ENCODE assay signal across 8 cellular contexts in the genomic region with DNA sequence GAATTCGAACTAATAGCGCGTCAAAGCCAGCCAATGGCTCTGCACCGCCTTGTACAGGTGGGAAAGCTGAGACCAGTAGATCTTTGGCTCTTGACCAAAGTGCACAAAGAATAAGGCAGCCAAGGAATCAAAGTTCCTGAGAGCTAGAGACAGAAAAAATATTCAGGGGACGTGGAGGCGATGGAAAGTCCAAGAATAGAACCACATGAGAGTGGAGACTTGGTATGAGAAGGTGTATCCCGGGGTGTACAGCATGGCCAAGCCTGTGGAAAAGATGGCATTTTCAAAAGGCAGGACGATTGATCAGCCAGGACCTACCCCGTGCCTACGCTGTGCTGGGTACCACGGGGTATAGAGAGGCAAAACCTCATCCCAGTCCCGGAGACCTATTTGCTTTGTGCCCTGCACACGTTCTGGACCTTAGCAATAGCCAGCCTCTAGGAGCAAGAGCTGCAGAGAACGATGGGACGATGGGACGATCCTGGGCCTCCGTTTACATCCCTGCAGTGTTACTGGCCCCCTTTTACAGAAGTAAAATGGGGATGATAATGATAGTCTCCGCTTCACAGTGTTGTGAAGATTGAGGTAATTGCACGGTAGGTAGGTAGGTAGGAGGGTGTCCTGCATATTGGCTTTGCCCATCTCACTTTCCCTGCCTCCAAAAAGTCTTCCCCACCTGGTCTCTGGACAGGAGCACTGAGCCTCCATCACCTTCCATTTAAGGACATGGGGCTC. TPM values are rescaled to one million over a fixed set of nuclear protein-coding genes. Genes with fewer than 3 reads are reported as not detected.
DNase-seq lines count a peak whose midpoint lies in the region; ATAC-seq, FAIRE-seq and TF ChIP-seq lines count a peak whose summit lies in the region.

No MANE protein-coding gene starts in this region.

- TF ChIP-seq CTCF in BE2C (IDR thresholded peaks at IDR 0.05; ENCODE audit: low read depth, low read length), result no peak
- no peak for TF ChIP-seq CTCF in brain microvascular endothelial cell (IDR thresholded peaks at IDR 0.05; ENCODE audit: low read depth, low read length, missing control alignments)
- TF ChIP-seq CTCF in HepG2 (CRISPR knock-in tag; IDR thresholded peaks at IDR 0.05), result no peak

- TF ChIP-seq POLR2A in HepG2 (IDR thresholded peaks at IDR 0.05; ENCODE audit: insufficient read depth in 1 of 2, low read depth in 2 of 2, low read length in 2 of 2), result no peak

- H3K4me2 ChIP-seq in HepG2 (ENCODE audit: low read depth, low read length), result peak overlapping the region; percentile 94

- WGBS in HepG2 (ENCODE audit: low lambda C conversion rate), result 16% methylated on average over 16 of the region's 19 CpGs
- WGBS in thymus, result 21% methylated on average over 19 of the region's 19 CpGs

- no peaks in the 10 kb centered on the region for H3K9me3 ChIP-seq in BE2C
- H3K9me3 ChIP-seq in MG63, result no peaks in the 10 kb centered on the region
- no peaks in the 10 kb centered on the region for H3K9me3 ChIP-seq in HepG2 (ENCODE audit: low read length)
- no peaks in the 10 kb centered on the region for H3K9me3 ChIP-seq in thymus (ENCODE audit: control insufficient read depth)

- H3K27ac ChIP-seq in brain microvascular endothelial cell (peak overlapping the region; percentile 88), HepG2 (ENCODE audit: extremely low read length, insufficient read depth, low read length) (peak overlapping the region; percentile 70), thymus (ENCODE audit: low read depth) (peak overlapping the region; percentile 75)

- no peaks in the 10 kb centered on the region for H3K4me1 ChIP-seq in BE2C
- H3K4me1 ChIP-seq in HepG2 (ENCODE audit: insufficient read depth, low read length), result peaks cover 42% of the 10 kb centered on the region
- peaks cover 10% of the 10 kb centered on the region for H3K4me1 ChIP-seq in thymus (ENCODE audit: control insufficient read depth, insufficient read depth, low read length)

- TF ChIP-seq EP300 in HepG2 (IDR thresholded peaks at IDR 0.05; ENCODE audit: low read depth in 2 of 2, low read length in 2 of 2) (no peak), HepG2 (CRISPR knock-in tag; IDR thresholded peaks at IDR 0.05; ENCODE audit: borderline replicate concordance) (no peak)

- in situ Hi-C loops in brain microvascular endothelial cell (cut with HindIII; ENCODE audit: low pct_ligation_motif_present, low sequenced_read_pairs), result no loop called here
- in situ Hi-C loops in HepG2 (cut with HindIII; ENCODE audit: extremely low pct_ligation_motif_present, low pct_unique_long_range_greater_than_20kb), result loop anchor here (10.0 kb wide), 1 partner anchor 305 kb away; no protein-coding TSS in a partner anchor

- CTCF ChIA-PET in HepG2 (lab: Yijun Ruan, JAX; ENCODE audit: low intra/inter-chr PET ratio, low total read pairs), result no interaction called here

- ATAC-seq in GM21447 (IDR thresholded peaks at IDR 0.05; ENCODE audit: unreplicated experiment), result peak; percentile 13
- peak; percentile 64 for ATAC-seq in HepG2
- ATAC-seq in GM21825 (IDR thresholded peaks at IDR 0.05; ENCODE audit: unreplicated experiment), result no peak

- H3K27me3 ChIP-seq in BE2C (no peaks in the 10 kb centered on the region), MG63 (no peaks in the 10 kb centered on the region), brain microvascular endothelial cell (replicated peaks) (no peaks in the 10 kb centered on the region), HepG2 (ENCODE audit: control insufficient read depth in 1 of 2, insufficient read depth in 2 of 2, low read length in 2 of 2) (peaks cover 0 to 1% of the 10 kb centered on the region in 2 experiments; a peak in 2 of 5 replicates), thymus (ENCODE audit: control insufficient read depth, insufficient read depth) (no peaks in the 10 kb centered on the region)

- peaks cover 17% of the 10 kb centered on the region for H3K79me2 ChIP-seq in HepG2 (ENCODE audit: insufficient read depth, low read length)

- BruUV-seq in HepG2 (replicated peaks; lab: Mats Ljungman, UMichigan), result TSS peak; percentile 96

- no peaks in the 10 kb centered on the region for H3K36me3 ChIP-seq in BE2C
- H3K36me3 ChIP-seq in MG63, result peaks cover 11% of the 10 kb centered on the region
- peaks cover 10% of the 10 kb centered on the region for H3K36me3 ChIP-seq in brain microvascular endothelial cell (replicated peaks)
- peaks cover 10 to 17% of the 10 kb centered on the region in 2 experiments for H3K36me3 ChIP-seq in HepG2 (replicated peaks in 1 of 2; ENCODE audit: control insufficient read depth in 1 of 2, insufficient read depth in 2 of 2, low read length in 2 of 2)
- peaks cover 15% of the 10 kb centered on the region for H3K36me3 ChIP-seq in thymus (ENCODE audit: control insufficient read depth, insufficient read depth)

- peak overlapping the region; percentile 86 for H3K9ac ChIP-seq in HepG2 (ENCODE audit: insufficient read depth, low read depth, low read length)

- FAIRE-seq in HepG2 (lab: Jason Lieb, UNC), result no peak

- H4K20me1 ChIP-seq in HepG2 (ENCODE audit: insufficient read depth, low read length), result no peaks in the 10 kb centered on the region

- peak overlapping the region; percentile 93 for H2AFZ ChIP-seq in HepG2 (ENCODE audit: low read length)

- intact Hi-C loops in HepG2 (cut with micrococcal nuclease; ENCODE audit: unreplicated experiment), result no loop called here

- TF ChIP-seq RAD21 in HepG2 (CRISPR knock-in tag; IDR thresholded peaks at IDR 0.05), result no peak

- POLR2A ChIA-PET in HepG2 (lab: Yijun Ruan, JAX), result interaction anchor here (1.0 to 2.4 kb wide), 5 partner anchors 8 to 151 kb away, joined by 3 to 17 read pairs (median 4); a partner anchor contains a TSS

- H3K4me3 ChIP-seq in BE2C (ENCODE audit: low read depth, low read length) (peak overlapping the region; percentile 93), MG63 (peak overlapping the region; percentile 94), brain microvascular endothelial cell (ENCODE audit: low read depth, low read length) (peak overlapping the region; percentile 98), HepG2 (replicated peaks in 1 of 3; ENCODE audit: insufficient read depth in 1 of 3, low read depth in 2 of 3, low read length in 3 of 3) (peak overlapping the region; percentile 82 to 96 (median 93)), thymus (ENCODE audit: low read length) (peak overlapping the region; percentile 57)

- no peak for DNase-seq in BE2C
- DNase-seq in MG63, result no peak
- no peak for DNase-seq in brain microvascular endothelial cell
- no peak for DNase-seq in HepG2 (ENCODE audit: low spot score)
- DNase-seq in amniotic stem cell (lab: John Stamatoyannopoulos, UW), result no peak

RNA-seq across cellular contexts. Expression of a gene that starts 0.6 kb away (rescaled TPM):
- polyA plus RNA-seq in BE2C (2012; ENCODE audit: insufficient read depth, insufficient read length, low read depth), result 11.8 TPM
- total RNA-seq in MG63 (2014; rRNA removed; shearing (Covaris generic); ENCODE audit: low replicate concordance), result 10.4 and 13.3 TPM in 2 replicates
- total RNA-seq in HepG2 (2016; rRNA removed; fragmentation: Illumina TruSeq; extraction: Trizol), result 11.8 and 14.7 TPM in 2 replicates
- 3.7 and 3.9 TPM in 2 replicates for total RNA-seq in HepG2 (2016; cell fraction: cytosol; rRNA removed; fragmentation: Illumina TruSeq; extraction: Trizol; ENCODE audit: low read depth)
- 10.8 and 13.0 TPM in 2 replicates for total RNA-seq in HepG2 (2016; cell fraction: insoluble cytoplasmic fraction; rRNA removed; fragmentation: Illumina TruSeq; extraction: Trizol)
- total RNA-seq in HepG2 (2016; cell fraction: membrane; rRNA removed; fragmentation: Illumina TruSeq; extraction: Trizol), result 10.4 and 11.3 TPM in 2 replicates
- total RNA-seq in HepG2 (2016; cell fraction: nucleus; rRNA removed; fragmentation: Illumina TruSeq; extraction: Trizol), result 10.6 and 12.4 TPM in 2 replicates
- polyA plus RNA-seq in HepG2 (2011; rRNA removed) (7.9 and 9.4 TPM in 2 replicates), thymus (8.7 TPM)
- 3.7 and 5.1 TPM in 2 replicates for polyA plus RNA-seq in HepG2 (2011; cell fraction: cytosol; rRNA removed)
- 22.2 and 23.7 TPM in 2 replicates for polyA plus RNA-seq in HepG2 (2011; cell fraction: nucleus; rRNA removed)
- polyA plus RNA-seq in HepG2 (2012), result 8.1 and 8.8 TPM in 2 replicates
- polyA plus RNA-seq in HepG2 (2016; cell fraction: cytosol; fragmentation: Illumina TruSeq; extraction: Trizol; ENCODE audit: low read depth), result 3.3 and 4.1 TPM in 2 replicates
- 8.2 and 9.0 TPM in 2 replicates for polyA plus RNA-seq in HepG2 (2016; cell fraction: insoluble cytoplasmic fraction; fragmentation: Illumina TruSeq; extraction: Trizol; ENCODE audit: low read depth)
- 5.9 and 6.1 TPM in 2 replicates for polyA plus RNA-seq in HepG2 (2016; cell fraction: membrane; fragmentation: Illumina TruSeq; extraction: Trizol; ENCODE audit: low read depth)
- 15.4 and 16.1 TPM in 2 replicates for polyA plus RNA-seq in HepG2 (2016; cell fraction: nucleus; fragmentation: Illumina TruSeq; extraction: Trizol; ENCODE audit: insufficient read depth, low read depth)
- 15.6 and 28.8 TPM in 2 replicates for polyA minus RNA-seq in HepG2 (2011; rRNA and poly(A)+ RNA removed; ENCODE audit: low replicate concordance)
- polyA minus RNA-seq in HepG2 (2011; cell fraction: cytosol; rRNA and poly(A)+ RNA removed), result 7.3 and 10.0 TPM in 2 replicates
- polyA minus RNA-seq in HepG2 (2011; cell fraction: nucleus; rRNA and poly(A)+ RNA removed), result 15.7 and 18.5 TPM in 2 replicates

RNA-seq across cellular contexts. Expression of a gene that starts 34.4 kb away (rescaled TPM):
- polyA plus RNA-seq in BE2C (2012; ENCODE audit: insufficient read depth, insufficient read length, low read depth), result 34.5 TPM
- 8.2 and 27.7 TPM in 2 replicates for total RNA-seq in MG63 (2014; rRNA removed; shearing (Covaris generic); ENCODE audit: low replicate concordance)
- 69.2 and 74.3 TPM in 2 replicates for total RNA-seq in HepG2 (2016; rRNA removed; fragmentation: Illumina TruSeq; extraction: Trizol)
- 14.2 and 14.8 TPM in 2 replicates for total RNA-seq in HepG2 (2016; cell fraction: cytosol; rRNA removed; fragmentation: Illumina TruSeq; extraction: Trizol; ENCODE audit: low read depth)
- 70.2 and 72.6 TPM in 2 replicates for total RNA-seq in HepG2 (2016; cell fraction: insoluble cytoplasmic fraction; rRNA removed; fragmentation: Illumina TruSeq; extraction: Trizol)
- 27.9 and 28.9 TPM in 2 replicates for total RNA-seq in HepG2 (2016; cell fraction: membrane; rRNA removed; fragmentation: Illumina TruSeq; extraction: Trizol)
- total RNA-seq in HepG2 (2016; cell fraction: nucleus; rRNA removed; fragmentation: Illumina TruSeq; extraction: Trizol), result 64.0 TPM in 2 replicates
- 54.7 and 60.1 TPM in 2 replicates for polyA plus RNA-seq in HepG2 (2011; rRNA removed)
- 28.6 and 33.5 TPM in 2 replicates for polyA plus RNA-seq in HepG2 (2011; cell fraction: cytosol; rRNA removed)
- polyA plus RNA-seq in HepG2 (2011; cell fraction: nucleus; rRNA removed), result 148 and 153 TPM in 2 replicates
- polyA plus RNA-seq in HepG2 (2012), result 41.3 and 42.1 TPM in 2 replicates
- 23.2 and 27.5 TPM in 2 replicates for polyA plus RNA-seq in HepG2 (2016; cell fraction: cytosol; fragmentation: Illumina TruSeq; extraction: Trizol; ENCODE audit: low read depth)
- polyA plus RNA-seq in HepG2 (2016; cell fraction: insoluble cytoplasmic fraction; fragmentation: Illumina TruSeq; extraction: Trizol; ENCODE audit: low read depth), result 79.2 and 82.6 TPM in 2 replicates
- 27.1 and 31.5 TPM in 2 replicates for polyA plus RNA-seq in HepG2 (2016; cell fraction: membrane; fragmentation: Illumina TruSeq; extraction: Trizol; ENCODE audit: low read depth)
- 204 and 214 TPM in 2 replicates for polyA plus RNA-seq in HepG2 (2016; cell fraction: nucleus; fragmentation: Illumina TruSeq; extraction: Trizol; ENCODE audit: insufficient read depth, low read depth)
- polyA minus RNA-seq in HepG2 (2011; rRNA and poly(A)+ RNA removed; ENCODE audit: low replicate concordance), result 20.9 and 34.4 TPM in 2 replicates
- polyA minus RNA-seq in HepG2 (2011; cell fraction: cytosol; rRNA and poly(A)+ RNA removed), result 12.5 and 15.0 TPM in 2 replicates
- polyA minus RNA-seq in HepG2 (2011; cell fraction: nucleus; rRNA and poly(A)+ RNA removed), result 53.0 and 61.3 TPM in 2 replicates
- polyA plus RNA-seq in thymus, result 48.9 TPM
